Comparison of ENCODE assay signal across 8 cellular contexts in genomic region chr1:83485314-83486019, GRCh38.
DNase-seq lines count a peak whose midpoint lies in the region; ATAC-seq, FAIRE-seq and TF ChIP-seq lines count a peak whose summit lies in the region.
"Not testable (repeated sequence)": the region's sequence is repeated elsewhere in the genome, so short reads cannot be mapped to it uniquely, and the experiment has no call there.

No MANE protein-coding gene starts in this region.

- H2AFZ ChIP-seq in OCI-LY3 (ENCODE audit: low read depth, low read length): not testable (repeated sequence)

- WGBS in A549 (ENCODE audit: missing lambda C conversion rate): 17% methylated on average over 2 of the region's 2 CpGs

- TF ChIP-seq CTCF in A549 (IDR thresholded peaks at IDR 0.05); OCI-LY3 (IDR thresholded peaks at IDR 0.05; ENCODE audit: low read depth, low read length): not testable (repeated sequence)

- CTCF ChIA-PET in A549 (lab: Yijun Ruan, JAX): not testable (repeated sequence)

- not testable (repeated sequence) for H3K27me3 ChIP-seq in OCI-LY3 (ENCODE audit: low read depth, low read length)

- not testable (repeated sequence) for TF ChIP-seq POLR2A in A549 (IDR thresholded peaks at IDR 0.05; ENCODE audit: low read length); GM18505 (IDR thresholded peaks at IDR 0.05; ENCODE audit: borderline replicate concordance, extremely low read depth, insufficient read depth, insufficient read length)

- H3K9ac ChIP-seq in OCI-LY3 (ENCODE audit: low read length): peak overlapping the region; percentile 26

- ATAC-seq in A549: not testable (repeated sequence)
- ATAC-seq in GM18505 (IDR thresholded peaks at IDR 0.05; ENCODE audit: unreplicated experiment): peak; percentile 32
- ATAC-seq in GM18907 (IDR thresholded peaks at IDR 0.05; ENCODE audit: unreplicated experiment): peak; percentile 21
- ATAC-seq in GM21526 (IDR thresholded peaks at IDR 0.05; ENCODE audit: low FRiP score, unreplicated experiment): peak; percentile 23
- peak; percentile 17 for ATAC-seq in HG02610 (IDR thresholded peaks at IDR 0.05; ENCODE audit: unreplicated experiment)
- peak; percentile 4 for ATAC-seq in HG02938 (IDR thresholded peaks at IDR 0.05; ENCODE audit: unreplicated experiment)
- ATAC-seq in HG03354 (IDR thresholded peaks at IDR 0.05; ENCODE audit: poor library complexity, severe bottlenecking, unreplicated experiment): peak; percentile 5

- TF ChIP-seq EP300 in A549 (IDR thresholded peaks at IDR 0.05): not testable (repeated sequence)

- not testable (repeated sequence) for H3K9me3 ChIP-seq in A549; OCI-LY3 (ENCODE audit: insufficient read depth, low read length)

- not testable (repeated sequence) for H3K27ac ChIP-seq in A549
- H3K27ac ChIP-seq in OCI-LY3 (ENCODE audit: low read length): peak overlapping the region; percentile 97

- H4K20me1 ChIP-seq in OCI-LY3 (ENCODE audit: insufficient read depth, low read length): not testable (repeated sequence)

- not testable (repeated sequence) for H3K4me2 ChIP-seq in A549
- peak overlapping the region; percentile 33 for H3K4me2 ChIP-seq in OCI-LY3 (ENCODE audit: low read length)

- not testable (repeated sequence) for H3K36me3 ChIP-seq in OCI-LY3 (replicated peaks; ENCODE audit: low read depth, low read length)

- DNase-seq in A549 (ENCODE audit: low read depth in 1 of 2, low spot score in 1 of 2): not testable (repeated sequence)

- FAIRE-seq in A549 (lab: Jason Lieb, UNC): peak; percentile 73

- TF ChIP-seq RAD21 in A549 (conservative IDR thresholded peaks at IDR 0.05 in 1 of 2, IDR thresholded peaks at IDR 0.05 in 1 of 2): not testable (repeated sequence)

- not testable (repeated sequence) for H3K79me2 ChIP-seq in OCI-LY3 (ENCODE audit: low read length)

- H3K4me3 ChIP-seq in A549: not testable (repeated sequence)
- peak overlapping the region; percentile 28; the same call in 1 of the 2 replicates for H3K4me3 ChIP-seq in OCI-LY3 (ENCODE audit: low read length)

- POLR2A ChIA-PET in A549 (lab: Yijun Ruan, JAX): not testable (repeated sequence)

- not testable (repeated sequence) for H3K4me1 ChIP-seq in A549
- H3K4me1 ChIP-seq in OCI-LY3 (ENCODE audit: low read length): peaks cover 55% of the 10 kb centered on the region
